Comparison of ENCODE assay signal across 8 cellular contexts in genomic region chr16:88941051-88941932, GRCh38. TPM values are rescaled to one million over a fixed set of nuclear protein-coding genes. Genes with fewer than 3 reads are reported as not detected.
DNase-seq lines count a peak whose midpoint lies in the region; ATAC-seq and TF ChIP-seq lines count a peak whose summit lies in the region.

No MANE protein-coding gene starts in this region.

- intact Hi-C loops in activated CD4-positive, alpha-beta T cell treated with anti-CD3 and anti-CD28 coated beads for 36 hours (cut with DNase I, micrococcal nuclease): loop anchor here (2.0 to 5.0 kb wide), 3 partner anchors 129 to 174 kb away; partner anchors contain the start of gene APRT (in 1 of the 2)
- intact Hi-C loops in heart right ventricle (cut with DNase I): loop anchor here (1.0 to 10.0 kb wide), 12 partner anchors 54 to 276 kb away; partner anchors contain the start of genes ZNF778 (in 6 of the 10), ACSF3 (in 4 of the 10) and APRT (in 1 of the 10)

- peak overlapping the region; percentile 56 to 85 (median 77) for H3K4me3 ChIP-seq in heart right ventricle

- peaks cover 3% of the 10 kb centered on the region for H3K4me1 Mint-ChIP-seq in activated CD4-positive, alpha-beta T cell treated with anti-CD3 and anti-CD28 coated beads for 36 hours
- H3K4me1 Mint-ChIP-seq in IgD-negative memory B cell: peaks cover 23 to 38% (median 33%) of the 10 kb centered on the region in 3 donors
- peaks cover 41 to 61% of the 10 kb centered on the region in 2 donors for H3K4me1 Mint-ChIP-seq in stimulated activated naive B cell treated with anti-CD40 and anti-IgM and Interleukin-4, amounts not matched to agents 10 μg/mL and 1 μg/mL and 100 μg/mL, for 72 hours

- peak overlapping the region; percentile 80 to 95 (median 90) for H3K27ac ChIP-seq in heart right ventricle

- peak; percentile 20 for ATAC-seq in activated CD4-positive, alpha-beta T cell treated with anti-CD3 and anti-CD28 coated beads for 36 hours
- ATAC-seq in heart right ventricle: peak in 3 of 8 donors; percentile 4 to 28 (median 5)
- ATAC-seq in stimulated activated naive B cell treated with anti-CD40 and anti-IgM and Interleukin-4, amounts not matched to agents 10 μg/mL and 1 μg/mL and 100 μg/mL, for 72 hours (replicated peaks): peak; percentile 29 to 40

- peak; percentile 39 for DNase-seq in activated CD4-positive, alpha-beta T cell treated with anti-CD3 and anti-CD28 coated beads for 36 hours
- no peak for DNase-seq in activated CD4-positive, alpha-beta T cell treated with anti-CD3 and anti-CD28 coated beads, Interleukin-2, amount 50 U/mL, for 48 hours
- DNase-seq in heart right ventricle: peak; percentile 44 to 64
- no peak for DNase-seq in stimulated activated naive B cell treated with anti-CD40 and anti-IgM and Interleukin-4, amounts not matched to agents 10 μg/mL and 1 μg/mL and 100 μg/mL, for 72 hours
- DNase-seq in NCI-H1694 treated with DMSO at 0.1 percent for 48 hours (lab: John Stamatoyannopoulos, UW): no peak
- no peak for DNase-seq in EL
- DNase-seq in HPDE6-E6E7 (ENCODE audit: extremely low spot score): no peak

- no peak for TF ChIP-seq CTCF in heart right ventricle (IDR thresholded peaks at IDR 0.05)

- CTCF ChIA-PET in activated CD4-positive, alpha-beta T cell treated with anti-CD3 and anti-CD28 coated beads for 36 hours (lab: Charles Lee): interaction anchor here (1.7 kb wide), 1 partner anchor 226 kb away, joined by 4 read pairs; no protein-coding TSS in a partner anchor

- H3K4me3 Mint-ChIP-seq in activated CD4-positive, alpha-beta T cell treated with anti-CD3 and anti-CD28 coated beads for 36 hours: no peak overlapping the region
- peak overlapping the region in 3 of 4 donors; percentile 22 to 88 (median 72) for H3K4me3 Mint-ChIP-seq in IgD-negative memory B cell
- peak overlapping the region; percentile 79 to 85 for H3K4me3 Mint-ChIP-seq in stimulated activated naive B cell treated with anti-CD40 and anti-IgM and Interleukin-4, amounts not matched to agents 10 μg/mL and 1 μg/mL and 100 μg/mL, for 72 hours

- H3K9me3 ChIP-seq in heart right ventricle: no peaks in the 10 kb centered on the region

- peaks cover 0 to 43% (median 10%) of the 10 kb centered on the region in 7 donors for H3K27me3 ChIP-seq in heart right ventricle

- peaks cover 25% of the 10 kb centered on the region for H3K27me3 Mint-ChIP-seq in activated CD4-positive, alpha-beta T cell treated with anti-CD3 and anti-CD28 coated beads for 36 hours
- no peaks in the 10 kb centered on the region for H3K27me3 Mint-ChIP-seq in IgD-negative memory B cell
- H3K27me3 Mint-ChIP-seq in stimulated activated naive B cell treated with anti-CD40 and anti-IgM and Interleukin-4, amounts not matched to agents 10 μg/mL and 1 μg/mL and 100 μg/mL, for 72 hours: no peaks in the 10 kb centered on the region

- 0 to 1% methylated on average over 61 to 128 of the region's 132 CpGs for WGBS in heart right ventricle, 2 donors

- no peak overlapping the region for H3K27ac Mint-ChIP-seq in activated CD4-positive, alpha-beta T cell treated with anti-CD3 and anti-CD28 coated beads for 36 hours
- H3K27ac Mint-ChIP-seq in IgD-negative memory B cell: peak overlapping the region in 1 of 3 donors; percentile 85
- H3K27ac Mint-ChIP-seq in stimulated activated naive B cell treated with anti-CD40 and anti-IgM and Interleukin-4, amounts not matched to agents 10 μg/mL and 1 μg/mL and 100 μg/mL, for 72 hours: no peak overlapping the region

- H3K4me1 ChIP-seq in heart right ventricle: peaks cover 25 to 53% (median 39%) of the 10 kb centered on the region in 9 donors

- no peaks in the 10 kb centered on the region for H3K36me3 Mint-ChIP-seq in activated CD4-positive, alpha-beta T cell treated with anti-CD3 and anti-CD28 coated beads for 36 hours (ENCODE audit: low read depth)
- no peaks in the 10 kb centered on the region for H3K36me3 Mint-ChIP-seq in IgD-negative memory B cell
- H3K36me3 Mint-ChIP-seq in stimulated activated naive B cell treated with anti-CD40 and anti-IgM and Interleukin-4, amounts not matched to agents 10 μg/mL and 1 μg/mL and 100 μg/mL, for 72 hours: peaks cover 0 to 11% of the 10 kb centered on the region in 2 donors

- H3K9me3 Mint-ChIP-seq in activated CD4-positive, alpha-beta T cell treated with anti-CD3 and anti-CD28 coated beads for 36 hours (ENCODE audit: low read depth): no peaks in the 10 kb centered on the region
- no peaks in the 10 kb centered on the region for H3K9me3 Mint-ChIP-seq in IgD-negative memory B cell
- H3K9me3 Mint-ChIP-seq in stimulated activated naive B cell treated with anti-CD40 and anti-IgM and Interleukin-4, amounts not matched to agents 10 μg/mL and 1 μg/mL and 100 μg/mL, for 72 hours: no peaks in the 10 kb centered on the region

- no peaks in the 10 kb centered on the region for H3K36me3 ChIP-seq in heart right ventricle

- POLR2A ChIA-PET in activated CD4-positive, alpha-beta T cell treated with anti-CD3 and anti-CD28 coated beads for 36 hours (lab: Charles Lee): no interaction called here

RNA-seq across cellular contexts. Expression of gene CBFA2T3, which starts 35.7 kb away (rescaled TPM):
- under 1 TPM; 0.30 to 0.34 TPM for total RNA-seq in activated CD4-positive, alpha-beta T cell treated with anti-CD3 and anti-CD28 coated beads for 36 hours
- 38.8 TPM for polyA plus RNA-seq in IgD-negative memory B cell
- total RNA-seq in heart right ventricle: 10 to 100 TPM in 2 of 10 donors, 1 to 10 TPM in 8; 3.1 to 14.9 (median 6.1) TPM
- polyA plus RNA-seq in heart right ventricle: 10 to 100 TPM in 1 of 2 donors, 1 to 10 TPM in 1; 6.0 to 17.6 TPM

Comparison
In these comparisons a context has a peak if more than half of its experiments do, and no peak if none do; other contexts are left out.
1. DNase-seq: peak in activated CD4-positive, alpha-beta T cell treated with anti-CD3 and anti-CD28 coated beads for 36 hours (single experiment) and heart right ventricle (2 of 2); none in activated CD4-positive, alpha-beta T cell treated with anti-CD3 and anti-CD28 coated beads, Interleukin-2, amount 50 U/mL, for 48 hours (0 of 2), stimulated activated naive B cell treated with anti-CD40 and anti-IgM and Interleukin-4, amounts not matched to agents 10 μg/mL and 1 μg/mL and 100 μg/mL, for 72 hours (single experiment), NCI-H1694 treated with DMSO at 0.1 percent for 48 hours (single experiment), EL (single experiment) and HPDE6-E6E7 (single experiment).